ENCODE assay signal across 9 cellular contexts in the genomic region with DNA sequence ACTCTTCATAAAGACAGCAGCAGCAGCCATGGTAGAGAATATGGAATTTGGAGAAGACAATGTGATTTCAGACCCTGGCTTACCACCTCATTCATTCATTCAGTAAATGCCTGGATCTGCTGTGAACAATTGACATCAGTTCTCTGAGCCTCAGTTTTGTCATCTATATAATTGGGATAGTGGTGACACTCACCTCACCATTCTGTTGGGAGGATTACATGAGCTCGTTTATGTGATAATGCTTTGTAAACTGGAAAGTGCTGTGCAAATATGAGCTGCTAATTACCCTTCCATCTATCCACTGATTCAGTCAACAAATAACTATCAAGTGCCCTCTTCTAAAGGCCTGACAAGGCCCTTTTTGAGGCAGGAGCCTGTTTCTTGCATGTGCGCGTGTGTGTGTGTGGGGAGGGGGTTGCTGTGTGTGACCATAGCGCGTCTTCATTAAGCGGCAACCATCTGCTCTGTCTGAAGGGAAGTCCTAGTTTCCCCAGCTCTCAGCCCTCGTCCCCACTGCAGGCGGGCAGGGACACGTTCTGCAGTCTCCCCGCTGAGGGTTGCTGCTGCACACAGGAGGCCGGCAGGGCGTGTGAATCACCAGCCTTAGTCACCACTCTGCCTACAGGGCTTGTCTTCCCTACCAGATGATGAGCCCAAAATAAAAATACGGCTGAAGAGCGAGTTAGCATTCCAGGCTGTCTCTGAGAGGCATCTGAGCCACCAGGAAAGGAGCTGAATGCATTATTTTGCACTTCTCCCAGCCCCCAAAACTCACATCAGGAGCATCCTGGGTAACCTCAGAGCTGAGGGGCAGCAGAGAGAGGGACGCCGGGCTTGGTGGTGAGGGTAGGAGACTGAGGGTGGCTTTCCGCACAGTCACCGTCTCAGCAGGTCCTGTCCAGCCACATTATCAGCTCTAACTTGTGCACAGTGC. TPM values are rescaled to one million over a fixed set of nuclear protein-coding genes. Genes with fewer than 3 reads are reported as not detected.
DNase-seq lines count a peak whose midpoint lies in the region; TF ChIP-seq lines count a peak whose summit lies in the region.
"Had no signal": no experiment of that assay in that cellular context is flagged by ENCODE, and none has a peak within 500 bp of the region (broad histone marks: within the 10 kb centered on the region; RNA-seq: fewer than 3 reads in every experiment).

No MANE protein-coding gene starts in this region.

- intact Hi-C loops in CD4-positive, alpha-beta memory T cell (cut with micrococcal nuclease), result no loop called here

- no peak for TF ChIP-seq POLR2A in NB4 (IDR thresholded peaks at IDR 0.05; ENCODE audit: extremely low read depth, insufficient read length)

- peaks cover 16% of the 10 kb centered on the region for H3F3A ChIP-seq in SK-N-SH (replicated peaks; ENCODE audit: insufficient read depth)

- DNase-seq in COR-L47 (lab: John Stamatoyannopoulos, UW) (peak; percentile 78), NB4 (ENCODE audit: low read depth) (peak; percentile 91), SK-N-SH (no peak), fibroblast of the conjunctiva (ENCODE audit: low read depth) (peak; percentile 69), retina (peak; percentile 85), T-helper 1 cell (no peak), T-helper 2 cell (no peak)
- DNase-seq in CD4-positive, alpha-beta memory T cell, result no peak

- no peaks in the 10 kb centered on the region for H3K79me2 ChIP-seq in SK-N-SH (ENCODE audit: insufficient read depth)

- H3K4me1 ChIP-seq in SK-N-SH (ENCODE audit: control insufficient read depth in 1 of 2, insufficient read depth in 2 of 2, low read depth in 1 of 2, low read length in 1 of 2), result peaks cover 11 to 18% of the 10 kb centered on the region in 2 experiments; a peak in 3 of 4 replicates
- no peaks in the 10 kb centered on the region for H3K4me1 ChIP-seq in CD4-positive, alpha-beta memory T cell (ENCODE audit: insufficient read depth, low read length)

- H3K36me3 ChIP-seq in SK-N-SH (replicated peaks in 1 of 2; ENCODE audit: control insufficient read depth in 1 of 2, insufficient read depth in 2 of 2, low read length in 1 of 2), result no peaks in the 10 kb centered on the region
- no peaks in the 10 kb centered on the region for H3K36me3 ChIP-seq in CD4-positive, alpha-beta memory T cell (ENCODE audit: insufficient read depth, low read length)

- no peak overlapping the region for H3K27ac Mint-ChIP-seq in CD4-positive, alpha-beta memory T cell
- H3K27ac Mint-ChIP-seq: activated naive CD4-positive, alpha-beta T cell treated with anti-CD3 and anti-CD28 coated beads, Interleukin-2, amount 50 U/mL, for 24 hours had no signal

- no peaks in the 10 kb centered on the region for H3K36me3 Mint-ChIP-seq in CD4-positive, alpha-beta memory T cell
- H3K36me3 Mint-ChIP-seq: activated naive CD4-positive, alpha-beta T cell treated with anti-CD3 and anti-CD28 coated beads, Interleukin-2, amount 50 U/mL, for 24 hours had no signal

- TF ChIP-seq EP300 in SK-N-SH (IDR thresholded peaks at IDR 0.05; ENCODE audit: borderline replicate concordance in 1 of 2, low read depth in 1 of 2, low read length in 1 of 2), result peak in 1 of 2 experiments; percentile 54; a peak in 1 of 4 replicates

- POLR2A ChIA-PET in SK-N-SH (lab: Yijun Ruan, JAX), result no interaction called here
- POLR2A ChIA-PET in CD4-positive, alpha-beta memory T cell (lab: Charles Lee; ENCODE audit: partially characterized antibody), result no interaction called here

- H3K9me3 Mint-ChIP-seq in CD4-positive, alpha-beta memory T cell, result peaks cover 0 to 1% (median 0%) of the 10 kb centered on the region in 8 donors
- H3K9me3 Mint-ChIP-seq: activated naive CD4-positive, alpha-beta T cell treated with anti-CD3 and anti-CD28 coated beads, Interleukin-2, amount 50 U/mL, for 24 hours had no signal

- H3K4me3 Mint-ChIP-seq in CD4-positive, alpha-beta memory T cell, result no peak overlapping the region
- H3K4me3 Mint-ChIP-seq: activated naive CD4-positive, alpha-beta T cell treated with anti-CD3 and anti-CD28 coated beads, Interleukin-2, amount 50 U/mL, for 24 hours had no signal

- TF ChIP-seq CTCF in NB4 (IDR thresholded peaks at IDR 0.05; ENCODE audit: low read depth, low read length) (no peak), SK-N-SH (IDR thresholded peaks at IDR 0.05) (no peak)

- peaks cover 12 to 21% of the 10 kb centered on the region in 2 donors for H3K27me3 Mint-ChIP-seq in CD4-positive, alpha-beta memory T cell

- H3K9me2 ChIP-seq in SK-N-SH, result no peaks in the 10 kb centered on the region

- CTCF ChIA-PET in SK-N-SH (lab: Yijun Ruan, JAX), result interaction anchor here (1.3 to 3.8 kb wide), 3 partner anchors 9 to 64 kb away, joined by 3 to 19 read pairs (median 3); no protein-coding TSS in a partner anchor
- CTCF ChIA-PET in CD4-positive, alpha-beta memory T cell (lab: Charles Lee; ENCODE audit: partially characterized antibody), result no interaction called here

- WGBS in SK-N-SH (ENCODE audit: low lambda C conversion rate), result 17% methylated on average over 16 of the region's 18 CpGs

- peak overlapping the region; percentile 77 for H3K4me2 ChIP-seq in SK-N-SH

- no peaks in the 10 kb centered on the region for H3K9me3 ChIP-seq in SK-N-SH
- no peaks in the 10 kb centered on the region for H3K9me3 ChIP-seq in CD4-positive, alpha-beta memory T cell (ENCODE audit: control insufficient read depth in 1 of 2, low read length in 2 of 2)

- H3K27ac ChIP-seq in SK-N-SH (ENCODE audit: low read depth in 2 of 2, low read length in 1 of 2), result peak overlapping the region; percentile 64 to 89
- no peak overlapping the region for H3K27ac ChIP-seq in CD4-positive, alpha-beta memory T cell (ENCODE audit: low read depth, low read length)

- peak overlapping the region; percentile 76 for H2AFZ ChIP-seq in SK-N-SH (ENCODE audit: low read depth)

- TF ChIP-seq RAD21 in SK-N-SH (IDR thresholded peaks at IDR 0.05; ENCODE audit: low read length), result no peak

- H3K9ac ChIP-seq in SK-N-SH, result peak overlapping the region; percentile 58; the same call in 1 of the 2 replicates

- H3K4me1 Mint-ChIP-seq in CD4-positive, alpha-beta memory T cell, result no peaks in the 10 kb centered on the region
- H3K4me1 Mint-ChIP-seq: activated naive CD4-positive, alpha-beta T cell treated with anti-CD3 and anti-CD28 coated beads, Interleukin-2, amount 50 U/mL, for 24 hours had no signal

- H3K4me3 ChIP-seq in NB4 (ENCODE audit: low read depth, low read length), result peak overlapping the region; percentile 30
- peak overlapping the region in 1 of 2 experiments; percentile 38; a peak in 2 of 4 replicates for H3K4me3 ChIP-seq in SK-N-SH (ENCODE audit: low read depth in 2 of 2, low read length in 1 of 2)
- no peak overlapping the region for H3K4me3 ChIP-seq in CD4-positive, alpha-beta memory T cell (ENCODE audit: low read length in 2 of 2)

- no peaks in the 10 kb centered on the region for H4K20me1 ChIP-seq in SK-N-SH (ENCODE audit: insufficient read depth)

- no peaks in the 10 kb centered on the region for H3K27me3 ChIP-seq in SK-N-SH (ENCODE audit: insufficient read depth)
- H3K27me3 ChIP-seq in CD4-positive, alpha-beta memory T cell (ENCODE audit: insufficient read depth, low read length), result no peaks in the 10 kb centered on the region

TF ChIP-seq in SK-N-SH, 30 proteins besides CTCF, POLR2A, EP300 and RAD21 (continues in another document):
- TF ChIP-seq FOXM1 (IDR thresholded peaks at IDR 0.05; ENCODE audit: low read depth) (no peak), TCF12 (IDR thresholded peaks at IDR 0.05) (peak; percentile 82), TEAD4 (IDR thresholded peaks at IDR 0.05; ENCODE audit: borderline replicate concordance, insufficient read depth) (peak; percentile 45; the same call in 1 of the 2 replicates), NFIC (IDR thresholded peaks at IDR 0.05; ENCODE audit: borderline replicate concordance) (0 out of 2 replicates have a peak, but pooled peaks have one; percentile 40), SMC3 (IDR thresholded peaks at IDR 0.05; ENCODE audit: low read depth, low read length) (0 out of 2 replicates have a peak, but pooled peaks have one; percentile 3), MXI1 (IDR thresholded peaks at IDR 0.05; ENCODE audit: low read depth, low read length) (no peak)
- TF ChIP-seq, protein P1, sequence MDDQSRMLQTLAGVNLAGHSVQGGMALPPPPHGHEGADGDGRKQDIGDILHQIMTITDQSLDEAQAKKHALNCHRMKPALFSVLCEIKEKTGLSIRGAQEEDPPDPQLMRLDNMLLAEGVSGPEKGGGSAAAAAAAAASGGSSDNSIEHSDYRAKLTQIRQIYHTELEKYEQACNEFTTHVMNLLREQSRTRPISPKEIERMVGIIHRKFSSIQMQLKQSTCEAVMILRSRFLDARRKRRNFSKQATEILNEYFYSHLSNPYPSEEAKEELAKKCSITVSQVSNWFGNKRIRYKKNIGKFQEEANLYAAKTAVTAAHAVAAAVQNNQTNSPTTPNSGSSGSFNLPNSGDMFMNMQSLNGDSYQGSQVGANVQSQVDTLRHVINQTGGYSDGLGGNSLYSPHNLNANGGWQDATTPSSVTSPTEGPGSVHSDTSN (IDR thresholded peaks at IDR 0.05), result peak; percentile 68
- TF ChIP-seq, protein P2, sequence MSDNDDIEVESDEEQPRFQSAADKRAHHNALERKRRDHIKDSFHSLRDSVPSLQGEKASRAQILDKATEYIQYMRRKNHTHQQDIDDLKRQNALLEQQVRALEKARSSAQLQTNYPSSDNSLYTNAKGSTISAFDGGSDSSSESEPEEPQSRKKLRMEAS (IDR thresholded peaks at IDR 0.05; ENCODE audit: low read depth), result peak; percentile 96

RNA-seq across cellular contexts. Expression of gene ARL4D, which starts 19.9 kb away (rescaled TPM):
- polyA plus RNA-seq in SK-N-SH (2012; rRNA removed), result 22.7 and 29.5 TPM in 2 replicates
- polyA plus RNA-seq in SK-N-SH (2012; cell fraction: cytosol; rRNA removed), result 16.4 and 17.8 TPM in 2 replicates
- polyA plus RNA-seq in SK-N-SH (2012; cell fraction: nucleus; rRNA removed), result 25.7 and 35.5 TPM in 2 replicates
- total RNA-seq in CD4-positive, alpha-beta memory T cell, result 1 to 10 TPM; 1.5 to 1.6 TPM
- 1 to 10 TPM; 2.3 to 6.8 TPM for polyA plus RNA-seq in CD4-positive, alpha-beta memory T cell

Comparison
In these comparisons a context has a peak if more than half of its experiments do, and no peak if none do; other contexts are left out.
1. DNase-seq: peak in COR-L47 (single experiment), NB4 (single experiment), fibroblast of the conjunctiva (single experiment) and retina (single experiment); none in SK-N-SH (single experiment), T-helper 1 cell (0 of 5), CD4-positive, alpha-beta memory T cell (0 of 5) and T-helper 2 cell (0 of 5).